ENCODE assay signal across 8 cellular contexts in genomic region chr2:88350641-88351601, GRCh38.
DNase-seq lines count a peak whose midpoint lies in the region; ATAC-seq and TF ChIP-seq lines count a peak whose summit lies in the region.

No MANE protein-coding gene starts in this region.

- H3K27me3 ChIP-seq in CD4-positive, alpha-beta memory T cell (ENCODE audit: insufficient read depth, low read length): no peaks in the 10 kb centered on the region
- peaks cover 7% of the 10 kb centered on the region for H3K27me3 ChIP-seq in H7 (ENCODE audit: control insufficient read depth, insufficient read depth, low read length)

- peak overlapping the region; percentile 26 to 29 for H3K4me3 ChIP-seq in CD4-positive, alpha-beta memory T cell (ENCODE audit: low read length in 2 of 2)
- peak overlapping the region; percentile 46 for H3K4me3 ChIP-seq in H7 (ENCODE audit: insufficient read depth, low read depth, low read length)
- no peak overlapping the region for H3K4me3 ChIP-seq in OCI-LY7 (ENCODE audit: low read depth, low read length, poor library complexity, severe bottlenecking)

- peak overlapping the region; percentile 70 to 85 (median 78) for H3K4me3 Mint-ChIP-seq in CD4-positive, alpha-beta memory T cell

- CTCF ChIA-PET in CD4-positive, alpha-beta memory T cell (lab: Charles Lee; ENCODE audit: partially characterized antibody): interaction anchor here (0.6 to 2.3 kb wide), 8 partner anchors 7 to 410 kb away, joined by 3 to 11 read pairs (median 4); no protein-coding TSS in a partner anchor
- CTCF ChIA-PET in OCI-LY7 (lab: Charles Lee; ENCODE audit: unreplicated experiment): no interaction called here

- H3K9me2 ChIP-seq in OCI-LY7 (ENCODE audit: insufficient read depth, low read length): no peaks in the 10 kb centered on the region

- no peaks in the 10 kb centered on the region for H4K20me1 ChIP-seq in OCI-LY7 (ENCODE audit: insufficient read depth, low read length)

- no peaks in the 10 kb centered on the region for H3K36me3 Mint-ChIP-seq in CD4-positive, alpha-beta memory T cell

- no peak overlapping the region for H2AFZ ChIP-seq in OCI-LY7 (ENCODE audit: low read length)

- no peaks in the 10 kb centered on the region for H3K9me3 ChIP-seq in CD4-positive, alpha-beta memory T cell (ENCODE audit: control insufficient read depth in 1 of 2, low read length in 2 of 2)
- H3K9me3 ChIP-seq in OCI-LY7 (ENCODE audit: low read length): no peaks in the 10 kb centered on the region

- TF ChIP-seq CTCF in OCI-LY7 (conservative IDR thresholded peaks at IDR 0.05; ENCODE audit: low read length): peak; percentile 74

- H3K27ac ChIP-seq in CD4-positive, alpha-beta memory T cell (ENCODE audit: low read depth, low read length): no peak overlapping the region
- no peak overlapping the region for H3K27ac ChIP-seq in OCI-LY7 (ENCODE audit: low read depth, low read length, poor library complexity, severe bottlenecking)

- POLR2A ChIA-PET in CD4-positive, alpha-beta memory T cell (lab: Charles Lee; ENCODE audit: partially characterized antibody): no interaction called here
- POLR2A ChIA-PET in OCI-LY7 (lab: Charles Lee): interaction anchor here (0.6 kb wide), 1 partner anchor 162 kb away, joined by 3 read pairs; no protein-coding TSS in a partner anchor

- peaks cover 22 to 36% of the 10 kb centered on the region in 2 donors for H3K27me3 Mint-ChIP-seq in CD4-positive, alpha-beta memory T cell

- no peaks in the 10 kb centered on the region for H3K9me3 Mint-ChIP-seq in CD4-positive, alpha-beta memory T cell

- no peak overlapping the region for H3K4me2 ChIP-seq in OCI-LY7 (ENCODE audit: low read length)

- DNase-seq in CD4-positive, alpha-beta memory T cell: peak; percentile 53 to 60 (median 54)
- DNase-seq in H7 (peak; percentile 89), OCI-LY7 (ENCODE audit: low spot score) (peak; percentile 15), Right ventricle myocardium inferior (ENCODE audit: missing footprints) (peak; percentile 77), posterior vena cava (ENCODE audit: low spot score) (peak; percentile 88), ureter (ENCODE audit: low spot score) (peak; percentile 54)
- DNase-seq in activated effector memory CD4-positive, alpha-beta T cell treated with anti-CD3 and anti-CD28 coated beads, Interleukin-2, amount 50 U/mL, for 16 hours: peak; percentile 87

- H3K27ac Mint-ChIP-seq in CD4-positive, alpha-beta memory T cell: peak overlapping the region in 1 of 7 donors; percentile 44

- H3K4me1 ChIP-seq in CD4-positive, alpha-beta memory T cell (ENCODE audit: insufficient read depth, low read length): peaks cover 2% of the 10 kb centered on the region
- no peaks in the 10 kb centered on the region for H3K4me1 ChIP-seq in OCI-LY7 (ENCODE audit: insufficient read depth, low read length, poor library complexity, severe bottlenecking)

- BruUV-seq in OCI-LY7 (replicated peaks; lab: Mats Ljungman, UMichigan): no TSS peak

- peaks cover 1 to 15% (median 6%) of the 10 kb centered on the region in 4 donors for H3K4me1 Mint-ChIP-seq in CD4-positive, alpha-beta memory T cell

- intact Hi-C loops in CD4-positive, alpha-beta memory T cell (cut with micrococcal nuclease): no loop called here
- intact Hi-C loops in OCI-LY7 (cut with micrococcal nuclease; ENCODE audit: unreplicated experiment) (no loop called here), Right ventricle myocardium inferior (cut with DNase I) (no loop called here), posterior vena cava (cut with DNase I) (no loop called here)

- no peaks in the 10 kb centered on the region for H3K36me3 ChIP-seq in CD4-positive, alpha-beta memory T cell (ENCODE audit: insufficient read depth, low read length)
- H3K36me3 ChIP-seq in H7 (replicated peaks; ENCODE audit: control insufficient read depth, insufficient read depth, low read length) (no peaks in the 10 kb centered on the region), OCI-LY7 (ENCODE audit: insufficient read depth, low read length) (no peaks in the 10 kb centered on the region)

- ATAC-seq in Right ventricle myocardium inferior (peak; percentile 23), HG03095 (IDR thresholded peaks at IDR 0.05; ENCODE audit: unreplicated experiment) (no peak)

- no peaks in the 10 kb centered on the region for H3K79me2 ChIP-seq in OCI-LY7 (ENCODE audit: insufficient read depth, low read depth, low read length)

Comparison
In these comparisons a context has a peak if more than half of its experiments do, and no peak if none do; other contexts are left out.
1. DNase-seq: peak in every context shown above with its lines; median percentile 89 in H7; 88 in posterior vena cava; 87 in activated effector memory CD4-positive, alpha-beta T cell treated with anti-CD3 and anti-CD28 coated beads, Interleukin-2, amount 50 U/mL, for 16 hours; 77 in Right ventricle myocardium inferior; 54 in CD4-positive, alpha-beta memory T cell; 54 in ureter; 15 in OCI-LY7.